In genomic region chr19:9324584-9324962, GRCh38 we compare ENCODE assay signal across 8 cellular contexts. TPM values are rescaled to one million over a fixed set of nuclear protein-coding genes. Genes with fewer than 3 reads are reported as not detected.
A peak's percentile ranks its signal among the peaks of the same experiment; 100 is the strongest.
DNase-seq lines count a peak whose midpoint lies in the region; ATAC-seq and TF ChIP-seq lines count a peak whose summit lies in the region.

No MANE protein-coding gene starts in this region.

- no peaks in the 10 kb centered on the region for H3K27me3 Mint-ChIP-seq in CD8-positive, alpha-beta T cell (ENCODE audit: low read depth)
- no peaks in the 10 kb centered on the region for H3K27me3 Mint-ChIP-seq in effector memory CD8-positive, alpha-beta T cell

- peak overlapping the region; percentile 87 for H3K27ac Mint-ChIP-seq in CD8-positive, alpha-beta T cell
- H3K27ac Mint-ChIP-seq in effector memory CD8-positive, alpha-beta T cell = peak overlapping the region; percentile 95 to 97

- intact Hi-C loops in CD8-positive, alpha-beta T cell (cut with DNase I, micrococcal nuclease) = loop anchor here (1.0 to 10.0 kb wide), 9 partner anchors 15 to 1240 kb away; partner anchors contain the start of genes ZNF266 (in 2 of the 2), ZNF317 (in 2 of the 2), ZNF699 (in 2 of the 2) and CDKN2D (in 1 of the 2)
- intact Hi-C loops in OCI-LY7 (cut with micrococcal nuclease; ENCODE audit: unreplicated experiment) = loop anchor here (5.0 kb wide), 1 partner anchor 108 kb away; no protein-coding TSS in a partner anchor

- peak overlapping the region; percentile 62 for H3K27ac ChIP-seq in CD8-positive, alpha-beta T cell (ENCODE audit: low read depth, low read length)
- peak overlapping the region; percentile 95 for H3K27ac ChIP-seq in OCI-LY7 (ENCODE audit: low read depth, low read length, poor library complexity, severe bottlenecking)
- peak overlapping the region; percentile 89 for H3K27ac ChIP-seq in neutrophil

- H3K36me3 ChIP-seq in CD8-positive, alpha-beta T cell (ENCODE audit: insufficient read depth, low read length) = peaks cover 5% of the 10 kb centered on the region
- peaks cover 23% of the 10 kb centered on the region for H3K36me3 ChIP-seq in OCI-LY7 (ENCODE audit: insufficient read depth, low read length)
- H3K36me3 ChIP-seq in neutrophil = no peaks in the 10 kb centered on the region

- BruUV-seq in OCI-LY7 (replicated peaks; lab: Mats Ljungman, UMichigan) = no TSS peak

- no peaks in the 10 kb centered on the region for H4K20me1 ChIP-seq in OCI-LY7 (ENCODE audit: insufficient read depth, low read length)

- H3K4me3 Mint-ChIP-seq in CD8-positive, alpha-beta T cell = peak overlapping the region; percentile 88
- H3K4me3 Mint-ChIP-seq in effector memory CD8-positive, alpha-beta T cell = peak overlapping the region; percentile 87 to 93

- peaks cover 10% of the 10 kb centered on the region for H3K9me3 ChIP-seq in CD8-positive, alpha-beta T cell (ENCODE audit: low read length)
- H3K9me3 ChIP-seq in OCI-LY7 (ENCODE audit: low read length) (peaks cover 42% of the 10 kb centered on the region), neutrophil (peaks cover 14% of the 10 kb centered on the region)

- H3K79me2 ChIP-seq in OCI-LY7 (ENCODE audit: insufficient read depth, low read depth, low read length) = peaks cover 13% of the 10 kb centered on the region; the same call in 1 of the 2 replicates

- ATAC-seq in CD8-positive, alpha-beta T cell = no peak
- ATAC-seq in effector memory CD8-positive, alpha-beta T cell (replicated peaks) = no peak
- no peak for ATAC-seq in GM21529 (IDR thresholded peaks at IDR 0.05; ENCODE audit: unreplicated experiment)
- no peak for ATAC-seq in activated CD4-positive, CD25-positive, alpha-beta regulatory T cell treated with anti-CD3 and anti-CD28 coated beads, Interleukin-2, amount 50 U/mL, for 24 hours
- ATAC-seq in HG02938 (IDR thresholded peaks at IDR 0.05; ENCODE audit: unreplicated experiment) = no peak

- no peak for DNase-seq in CD8-positive, alpha-beta T cell
- DNase-seq in OCI-LY7 (ENCODE audit: low spot score) = peak; percentile 11
- no peak for DNase-seq in effector memory CD8-positive, alpha-beta T cell
- no peak for DNase-seq in activated effector memory CD4-positive, alpha-beta T cell treated with Interleukin-2 at 50 U/mL for 16 hours

- peak overlapping the region; percentile 75 for H3K4me3 ChIP-seq in CD8-positive, alpha-beta T cell (ENCODE audit: low read depth, low read length)
- H3K4me3 ChIP-seq in OCI-LY7 (ENCODE audit: low read depth, low read length, poor library complexity, severe bottlenecking) (peak overlapping the region; percentile 77), neutrophil (ENCODE audit: low read depth in 1 of 2, low read length in 1 of 2) (peak overlapping the region; percentile 80 to 92)

- TF ChIP-seq CTCF in CD8-positive, alpha-beta T cell (IDR thresholded peaks at IDR 0.05) = no peak
- TF ChIP-seq CTCF in OCI-LY7 (conservative IDR thresholded peaks at IDR 0.05; ENCODE audit: low read length) (no peak), neutrophil (IDR thresholded peaks at IDR 0.05) (no peak)

- POLR2A ChIA-PET in CD8-positive, alpha-beta T cell (lab: Charles Lee) = interaction anchor here (1.4 to 2.5 kb wide), 2 partner anchors 14 to 111 kb away, joined by 13 to 17 read pairs; partner anchors contain the start of gene ZNF266
- POLR2A ChIA-PET in OCI-LY7 (lab: Charles Lee) = interaction anchor here (1.2 kb wide), 1 partner anchor 14 kb away, joined by 4 read pairs; no protein-coding TSS in a partner anchor

- CTCF ChIA-PET in CD8-positive, alpha-beta T cell (lab: Charles Lee) = no interaction called here
- CTCF ChIA-PET in OCI-LY7 (lab: Charles Lee; ENCODE audit: unreplicated experiment) = no interaction called here

- peaks cover 24% of the 10 kb centered on the region for H3K9me3 Mint-ChIP-seq in CD8-positive, alpha-beta T cell
- H3K9me3 Mint-ChIP-seq in effector memory CD8-positive, alpha-beta T cell = peaks cover 5 to 6% of the 10 kb centered on the region in 2 donors

- H2AFZ ChIP-seq in OCI-LY7 (ENCODE audit: low read length) = peak overlapping the region; percentile 98

- H3K4me1 ChIP-seq in CD8-positive, alpha-beta T cell (ENCODE audit: insufficient read depth, low read length) = peaks cover 12% of the 10 kb centered on the region
- H3K4me1 ChIP-seq in OCI-LY7 (ENCODE audit: insufficient read depth, low read length, poor library complexity, severe bottlenecking) = peaks cover 18% of the 10 kb centered on the region
- peaks cover 6 to 11% of the 10 kb centered on the region in 2 experiments for H3K4me1 ChIP-seq in neutrophil (ENCODE audit: control insufficient read depth in 1 of 2, insufficient read depth in 1 of 2, low read depth in 1 of 2, low read length in 1 of 2)

- peak overlapping the region; percentile 89 for H3K4me2 ChIP-seq in OCI-LY7 (ENCODE audit: low read length)

- H3K9me2 ChIP-seq in OCI-LY7 (ENCODE audit: insufficient read depth, low read length) = no peaks in the 10 kb centered on the region

- H3K36me3 Mint-ChIP-seq in CD8-positive, alpha-beta T cell = peaks cover 49% of the 10 kb centered on the region
- H3K36me3 Mint-ChIP-seq in effector memory CD8-positive, alpha-beta T cell (ENCODE audit: insufficient read depth) = peaks cover 30% of the 10 kb centered on the region

- H3K27me3 ChIP-seq in CD8-positive, alpha-beta T cell (ENCODE audit: insufficient read depth, low read length) = no peaks in the 10 kb centered on the region
- no peaks in the 10 kb centered on the region for H3K27me3 ChIP-seq in neutrophil

- peaks cover 38% of the 10 kb centered on the region for H3K4me1 Mint-ChIP-seq in CD8-positive, alpha-beta T cell (ENCODE audit: low read depth)
- H3K4me1 Mint-ChIP-seq in effector memory CD8-positive, alpha-beta T cell (ENCODE audit: low read depth in 2 of 2) = peaks cover 11 to 24% of the 10 kb centered on the region in 2 donors

RNA-seq across cellular contexts. Expression of gene ZNF559, which starts 0.6 kb away (rescaled TPM):
- 1 to 10 TPM; 4.0 to 4.5 TPM for total RNA-seq in CD8-positive, alpha-beta T cell
- 9.0 and 16.8 TPM in 2 replicates for total RNA-seq in OCI-LY7 (2014; rRNA removed; shearing (Covaris generic))
- total RNA-seq in OCI-LY7 (2022) = 18.6 and 22.3 TPM in 2 replicates

RNA-seq across cellular contexts. Expression of gene ZNF699, which starts 14.9 kb away (rescaled TPM):
- 10 to 100 TPM; 15.1 to 16.0 TPM for total RNA-seq in CD8-positive, alpha-beta T cell
- total RNA-seq in OCI-LY7 (2014; rRNA removed; shearing (Covaris generic)) = 8.2 and 9.7 TPM in 2 replicates
- total RNA-seq in OCI-LY7 (2022) = 7.8 and 9.0 TPM in 2 replicates

RNA-seq across cellular contexts. Expression of gene ZNF177, which starts 38.2 kb away (rescaled TPM):
- total RNA-seq in CD8-positive, alpha-beta T cell = under 1 TPM; 0.68 to 1.00 TPM
- 1.8 and 2.4 TPM in 2 replicates for total RNA-seq in OCI-LY7 (2014; rRNA removed; shearing (Covaris generic))
- total RNA-seq in OCI-LY7 (2022) = 2.8 and 4.3 TPM in 2 replicates
